12 cellular contexts compared by ENCODE assay signal in the genomic region with DNA sequence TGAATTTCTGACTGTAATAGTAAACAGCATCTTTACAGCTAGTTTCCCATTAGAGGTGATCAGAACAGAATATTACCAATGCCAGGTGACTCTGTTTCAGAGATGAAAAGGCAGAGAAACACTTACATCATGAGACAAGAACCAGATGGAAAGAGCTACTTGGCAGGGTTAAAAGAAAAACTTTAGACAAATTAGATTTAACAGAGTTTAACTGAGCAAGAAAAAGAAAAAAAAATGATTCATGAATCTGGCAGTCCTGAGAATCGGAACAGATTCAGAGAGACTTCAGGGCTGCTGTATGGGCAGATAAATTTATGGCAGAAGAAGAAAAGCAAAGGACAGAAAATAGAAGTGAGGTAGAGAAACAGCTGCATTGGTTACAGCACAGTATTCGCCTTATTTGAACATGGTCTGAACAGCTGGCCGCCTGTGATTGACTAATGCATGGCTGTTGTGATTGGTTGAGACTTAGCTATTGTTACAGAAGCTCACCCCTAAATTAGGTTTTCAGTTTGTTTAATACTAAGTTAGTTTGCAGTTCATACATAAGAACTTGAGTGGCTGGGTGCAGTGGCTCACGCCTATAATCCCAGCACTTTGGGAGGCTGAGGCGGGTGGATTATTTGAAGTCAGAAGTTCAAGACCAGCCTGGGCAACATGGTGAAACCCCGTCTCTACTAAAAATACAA.
"Had no signal": no experiment of that assay in that cellular context is flagged by ENCODE, and none has a peak within 500 bp of the region (broad histone marks: within the 10 kb centered on the region; RNA-seq: fewer than 3 reads in every experiment).

No MANE protein-coding gene starts in this region.

- H3K27me3 ChIP-seq: ascending aorta had no signal

- H3K4me1 ChIP-seq: ascending aorta, psoas muscle had no signal

- ATAC-seq: activated CD4-positive, CD25-positive, alpha-beta regulatory T cell treated with anti-CD3 and anti-CD28 coated beads, Interleukin-2, amount 50 U/mL, for 24 hours; natural killer cell; psoas muscle; stimulated activated naive CD8-positive, alpha-beta T cell treated with anti-CD3 and anti-CD28 coated beads, Interleukin-15, amount 100 ng/mL, for 72 hours had no signal

- H3K27ac ChIP-seq: ascending aorta, psoas muscle, skin epidermis had no signal

- DNase-seq: activated T-cell treated with anti-CD3 and anti-CD28 coated beads, Interleukin-2, amount 50 U/mL, for 48 hours; left cardiac atrium; midbrain; natural killer cell; psoas muscle; stimulated activated CD4-positive, alpha-beta T cell treated with anti-CD3 and anti-CD28 coated beads, Interleukin-4, amount 100 ng/mL, for 4 hours; stimulated activated naive CD8-positive, alpha-beta T cell treated with anti-CD3 and anti-CD28 coated beads, Interleukin-15, amount 100 ng/mL, for 72 hours had no signal

- H3K36me3 ChIP-seq: ascending aorta, thoracic aorta had no signal

- H3K4me3 ChIP-seq: ascending aorta, lung, psoas muscle, skin epidermis, thoracic aorta had no signal
